In genomic region chr17:44203731-44204452, GRCh38 we compare ENCODE assay signal across 8 cellular contexts. TPM values are rescaled to one million over a fixed set of nuclear protein-coding genes. Genes with fewer than 3 reads are reported as not detected.
A peak's percentile ranks its signal among the peaks of the same experiment; 100 is the strongest.
DNase-seq lines count a peak whose midpoint lies in the region; ATAC-seq, FAIRE-seq and TF ChIP-seq lines count a peak whose summit lies in the region.

No MANE protein-coding gene starts in this region.

- no peaks in the 10 kb centered on the region for H3K27me3 ChIP-seq in BJ (ENCODE audit: control insufficient read depth, insufficient read depth, low read length)

- no peak for TF ChIP-seq POLR2A in GM12892 (IDR thresholded peaks at IDR 0.05; ENCODE audit: low read depth, low read length)

- peaks cover 33% of the 10 kb centered on the region for H3K4me1 Mint-ChIP-seq in activated CD8-positive, alpha-beta memory T cell treated with anti-CD3 and anti-CD28 coated beads, Interleukin-2, amount 10 ng/mL, durations not matched to agents 7 days and 5 days

- H3K36me3 Mint-ChIP-seq in activated CD8-positive, alpha-beta memory T cell treated with anti-CD3 and anti-CD28 coated beads, Interleukin-2, amount 10 ng/mL, durations not matched to agents 7 days and 5 days = peaks cover 19% of the 10 kb centered on the region

- POLR2A ChIA-PET in BJ (lab: Charles Lee) = no interaction called here

- H3K4me3 ChIP-seq in BJ (ENCODE audit: low read depth, low read length) (no peak overlapping the region), fibroblast of pulmonary artery (replicated peaks; ENCODE audit: low read depth, low read length) (no peak overlapping the region)

- peak; percentile 93 for FAIRE-seq in GM12892 (lab: Jason Lieb, UNC)

- peak overlapping the region; percentile 64 for H3K27ac Mint-ChIP-seq in activated CD8-positive, alpha-beta memory T cell treated with anti-CD3 and anti-CD28 coated beads, Interleukin-2, amount 10 ng/mL, durations not matched to agents 7 days and 5 days

- TF ChIP-seq CTCF in BJ (IDR thresholded peaks at IDR 0.05; ENCODE audit: insufficient read depth, low read depth, low read length) (peak; percentile 74), fibroblast of pulmonary artery (IDR thresholded peaks at IDR 0.05; ENCODE audit: low read length, missing control alignments) (peak; percentile 78)

- CTCF ChIA-PET in BJ (lab: Yijun Ruan, JAX) = interaction anchor here (0.6 to 2.0 kb wide), 14 partner anchors 9 to 319 kb away, joined by 3 to 9 read pairs (median 4); partner anchors contain the start of genes GRN and HDAC5
- CTCF ChIA-PET in activated CD8-positive, alpha-beta memory T cell treated with anti-CD3 and anti-CD28 coated beads, Interleukin-2, amount 10 ng/mL, durations not matched to agents 7 days and 5 days (lab: Charles Lee) = interaction anchor here (0.7 to 4.4 kb wide), 22 partner anchors 8 to 183 kb away, joined by 3 to 40 read pairs (median 4); partner anchors contain the start of genes GRN, HDAC5, TMUB2 and UBTF

- ATAC-seq in activated CD8-positive, alpha-beta memory T cell treated with anti-CD3 and anti-CD28 coated beads, Interleukin-2, amount 10 ng/mL, durations not matched to agents 7 days and 5 days = no peak
- ATAC-seq in HG02852 (IDR thresholded peaks at IDR 0.05; ENCODE audit: unreplicated experiment) = no peak

- H3K4me3 Mint-ChIP-seq in activated CD8-positive, alpha-beta memory T cell treated with anti-CD3 and anti-CD28 coated beads, Interleukin-2, amount 10 ng/mL, durations not matched to agents 7 days and 5 days = no peak overlapping the region

- peaks cover 12% of the 10 kb centered on the region for H3K36me3 ChIP-seq in BJ (ENCODE audit: control insufficient read depth, insufficient read depth, low read length)

- H3K27me3 Mint-ChIP-seq in activated CD8-positive, alpha-beta memory T cell treated with anti-CD3 and anti-CD28 coated beads, Interleukin-2, amount 10 ng/mL, durations not matched to agents 7 days and 5 days = no peaks in the 10 kb centered on the region

- no peaks in the 10 kb centered on the region for H3K9me3 Mint-ChIP-seq in activated CD8-positive, alpha-beta memory T cell treated with anti-CD3 and anti-CD28 coated beads, Interleukin-2, amount 10 ng/mL, durations not matched to agents 7 days and 5 days (ENCODE audit: low read depth)

- DNase-seq in BJ (ENCODE audit: low read depth) (no peak), GM12892 (ENCODE audit: insufficient read length) (peak; percentile 55), NCI-H774 (lab: John Stamatoyannopoulos, UW) (peak; percentile 33), fibroblast of pulmonary artery (ENCODE audit: low read depth) (peak; percentile 71), LoVo (ENCODE audit: low spot score) (no peak)
- peak; percentile 80 for DNase-seq in activated CD8-positive, alpha-beta memory T cell treated with anti-CD3 and anti-CD28 coated beads, Interleukin-2, amount 10 ng/mL, durations not matched to agents 7 days and 5 days
- peak; percentile 58 for DNase-seq in stimulated activated CD4-positive, alpha-beta T cell treated with anti-CD3 and anti-CD28 coated beads, Interleukin-1b, Interleukin-23, amount 100 ng/mL, for 48 hours

RNA-seq across cellular contexts. Expression of gene ATXN7L3, which starts 4.2 kb away (rescaled TPM):
- polyA plus RNA-seq in BJ (2011; rRNA removed) = 47.0 and 53.9 TPM in 2 replicates
- polyA minus RNA-seq in BJ (2011; rRNA and poly(A)+ RNA removed) = 35.2 and 50.0 TPM in 2 replicates
- polyA plus RNA-seq in GM12892 (2012; ENCODE audit: missing spikeins) = 18.0 TPM
- total RNA-seq in activated CD8-positive, alpha-beta memory T cell treated with anti-CD3 and anti-CD28 coated beads, Interleukin-2, amount 10 ng/mL, durations not matched to agents 7 days and 5 days = 100 to 1,000 TPM; 106 to 122 TPM

RNA-seq across cellular contexts. Expression of gene UBTF, which starts 15.6 kb away (rescaled TPM):
- 19.8 and 21.1 TPM in 2 replicates for polyA plus RNA-seq in BJ (2011; rRNA removed)
- 18.7 TPM in 2 replicates for polyA minus RNA-seq in BJ (2011; rRNA and poly(A)+ RNA removed)
- polyA plus RNA-seq in GM12892 (2012; ENCODE audit: missing spikeins) = 50.1 TPM
- 100 to 1,000 TPM; 128 to 158 TPM for total RNA-seq in activated CD8-positive, alpha-beta memory T cell treated with anti-CD3 and anti-CD28 coated beads, Interleukin-2, amount 10 ng/mL, durations not matched to agents 7 days and 5 days

RNA-seq across cellular contexts. Expression of gene TMUB2, which starts 17.1 kb away (rescaled TPM):
- 43.8 and 64.0 TPM in 2 replicates for polyA plus RNA-seq in BJ (2011; rRNA removed)
- 23.4 and 24.8 TPM in 2 replicates for polyA minus RNA-seq in BJ (2011; rRNA and poly(A)+ RNA removed)
- polyA plus RNA-seq in GM12892 (2012; ENCODE audit: missing spikeins) = 17.1 TPM
- total RNA-seq in activated CD8-positive, alpha-beta memory T cell treated with anti-CD3 and anti-CD28 coated beads, Interleukin-2, amount 10 ng/mL, durations not matched to agents 7 days and 5 days = 10 to 100 TPM; 31.4 to 34.1 TPM

RNA-seq across cellular contexts. Expression of gene ASB16, which starts 33.4 kb away (rescaled TPM):
- polyA plus RNA-seq in BJ (2011; rRNA removed) = 0.04 TPM in 1 of 2 replicates, not detected in the other
- polyA minus RNA-seq in BJ (2011; rRNA and poly(A)+ RNA removed) = 0.10 TPM in 1 of 2 replicates, not detected in the other
- polyA plus RNA-seq in GM12892 (2012; ENCODE audit: missing spikeins) = 1.5 TPM
- under 1 TPM in 1 of 2 experiments, not detected in 1; 0.26 TPM for total RNA-seq in activated CD8-positive, alpha-beta memory T cell treated with anti-CD3 and anti-CD28 coated beads, Interleukin-2, amount 10 ng/mL, durations not matched to agents 7 days and 5 days

Comparison
In these comparisons a context has a peak if more than half of its experiments do, and no peak if none do; other contexts are left out.
1. DNase-seq: peak in GM12892 (single experiment), NCI-H774 (single experiment), activated CD8-positive, alpha-beta memory T cell treated with anti-CD3 and anti-CD28 coated beads, Interleukin-2, amount 10 ng/mL, durations not matched to agents 7 days and 5 days (single experiment), fibroblast of pulmonary artery (single experiment) and stimulated activated CD4-positive, alpha-beta T cell treated with anti-CD3 and anti-CD28 coated beads, Interleukin-1b, Interleukin-23, amount 100 ng/mL, for 48 hours (single experiment); none in BJ (single experiment) and LoVo (single experiment).